25 cellular contexts compared by ENCODE assay signal in the genomic region with DNA sequence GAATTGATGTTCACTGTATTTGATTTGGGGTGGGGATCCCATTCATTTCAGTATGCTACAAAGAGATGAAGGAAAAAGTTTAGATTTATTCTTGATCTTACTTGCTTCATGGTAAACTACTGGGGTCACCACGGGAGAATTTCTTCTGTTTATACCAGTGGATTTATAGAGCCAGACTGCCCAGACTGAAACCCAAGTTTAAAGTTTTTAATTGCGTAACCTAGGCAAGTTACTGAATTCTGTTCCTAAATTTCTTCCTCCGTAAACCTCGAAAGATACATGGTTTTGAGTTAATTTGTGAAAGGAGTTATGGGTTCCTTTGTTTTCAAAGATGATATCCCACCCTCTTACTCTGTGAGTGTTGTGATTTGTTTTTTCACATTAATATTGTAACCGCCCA. TPM values are rescaled to one million over a fixed set of nuclear protein-coding genes. Genes with fewer than 3 reads are reported as not detected.
DNase-seq lines count a peak whose midpoint lies in the region; ATAC-seq, FAIRE-seq and TF ChIP-seq lines count a peak whose summit lies in the region.
"Had no signal": no experiment of that assay in that cellular context is flagged by ENCODE, and none has a peak within 500 bp of the region (broad histone marks: within the 10 kb centered on the region; RNA-seq: fewer than 3 reads in every experiment).

No MANE protein-coding gene starts in this region.

- no peak overlapping the region for H3K4me2 ChIP-seq in HepG2 (ENCODE audit: low read depth, low read length)
- H3K4me2 ChIP-seq: A549 had no signal

- peak overlapping the region; percentile 48 for H3K27ac ChIP-seq in HepG2 (ENCODE audit: extremely low read length, insufficient read depth, low read length)
- no peak overlapping the region for H3K27ac ChIP-seq in right lobe of liver
- H3K27ac ChIP-seq: A549, WERI-Rb-1 had no signal

- FAIRE-seq in HepG2 (lab: Jason Lieb, UNC) = no peak
- FAIRE-seq: A549, colon had no signal

- no peaks in the 10 kb centered on the region for H3K27me3 Mint-ChIP-seq in activated T-helper 17 cell treated with anti-CD3 and anti-CD28 coated beads, Interleukin-2, amount 50 U/mL, for 72 hours
- no peaks in the 10 kb centered on the region for H3K27me3 Mint-ChIP-seq in glutamatergic neuron (ENCODE audit: unreplicated experiment)
- H3K27me3 Mint-ChIP-seq in activated naive CD4-positive, alpha-beta T cell treated with anti-CD3 and anti-CD28 coated beads, Interleukin-2, amount 10 ng/mL, durations not matched to agents 7 days and 5 days = no peaks in the 10 kb centered on the region
- H3K27me3 Mint-ChIP-seq: activated CD4-positive, alpha-beta T cell treated with anti-CD3 and anti-CD28 coated beads, Interleukin-2, amount 10 ng/mL, durations not matched to agents 24 days and 14 days; activated T-cell treated with anti-CD3 and anti-CD28 coated beads, Interleukin-2, amount 50 U/mL, for 24 hours; stimulated activated naive CD8-positive, alpha-beta T cell treated with anti-CD3 and anti-CD28 coated beads, Interleukin-15, amount 100 ng/mL, for 72 hours had no signal

- CTCF ChIA-PET in HepG2 (lab: Yijun Ruan, JAX; ENCODE audit: low intra/inter-chr PET ratio, low total read pairs) = no interaction called here
- CTCF ChIA-PET in activated naive CD4-positive, alpha-beta T cell treated with anti-CD3 and anti-CD28 coated beads, Interleukin-2, amount 10 ng/mL, durations not matched to agents 7 days and 5 days (lab: Charles Lee) = no interaction called here

- H3K36me3 Mint-ChIP-seq in activated T-helper 17 cell treated with anti-CD3 and anti-CD28 coated beads, Interleukin-2, amount 50 U/mL, for 72 hours (ENCODE audit: low read depth) = peaks cover 13% of the 10 kb centered on the region
- H3K36me3 Mint-ChIP-seq in glutamatergic neuron (ENCODE audit: unreplicated experiment) = peaks cover 3% of the 10 kb centered on the region
- peaks cover 4% of the 10 kb centered on the region for H3K36me3 Mint-ChIP-seq in activated naive CD4-positive, alpha-beta T cell treated with anti-CD3 and anti-CD28 coated beads, Interleukin-2, amount 10 ng/mL, durations not matched to agents 7 days and 5 days

- peaks cover 10% of the 10 kb centered on the region for H3K4me1 Mint-ChIP-seq in activated T-helper 17 cell treated with anti-CD3 and anti-CD28 coated beads, Interleukin-2, amount 50 U/mL, for 72 hours
- peaks cover 7% of the 10 kb centered on the region for H3K4me1 Mint-ChIP-seq in glutamatergic neuron (ENCODE audit: low read depth, unreplicated experiment)
- peaks cover 8% of the 10 kb centered on the region for H3K4me1 Mint-ChIP-seq in activated naive CD4-positive, alpha-beta T cell treated with anti-CD3 and anti-CD28 coated beads, Interleukin-2, amount 10 ng/mL, durations not matched to agents 7 days and 5 days

- H3K36me3 ChIP-seq in HepG2 (replicated peaks in 1 of 2; ENCODE audit: control insufficient read depth in 1 of 2, insufficient read depth in 2 of 2, low read length in 2 of 2) = no peaks in the 10 kb centered on the region
- H3K36me3 ChIP-seq in right lobe of liver = no peaks in the 10 kb centered on the region
- H3K36me3 ChIP-seq: WERI-Rb-1 had no signal

- no peak for ATAC-seq in HepG2
- ATAC-seq in right lobe of liver = no peak
- no peak for ATAC-seq in activated T-helper 17 cell treated with anti-CD3 and anti-CD28 coated beads, Interleukin-2, amount 50 U/mL, for 72 hours (replicated peaks)
- no peak for ATAC-seq in GM21737 (IDR thresholded peaks at IDR 0.05; ENCODE audit: unreplicated experiment)
- ATAC-seq: left cardiac atrium; Panc1; stimulated activated naive CD8-positive, alpha-beta T cell treated with anti-CD3 and anti-CD28 coated beads, Interleukin-15, amount 100 ng/mL, for 72 hours had no signal

- no peaks in the 10 kb centered on the region for H3K9me3 Mint-ChIP-seq in activated T-helper 17 cell treated with anti-CD3 and anti-CD28 coated beads, Interleukin-2, amount 50 U/mL, for 72 hours
- H3K9me3 Mint-ChIP-seq in glutamatergic neuron (ENCODE audit: unreplicated experiment) = no peaks in the 10 kb centered on the region
- no peaks in the 10 kb centered on the region for H3K9me3 Mint-ChIP-seq in activated naive CD4-positive, alpha-beta T cell treated with anti-CD3 and anti-CD28 coated beads, Interleukin-2, amount 10 ng/mL, durations not matched to agents 7 days and 5 days
- H3K9me3 Mint-ChIP-seq: activated CD4-positive, alpha-beta T cell treated with anti-CD3 and anti-CD28 coated beads, Interleukin-2, amount 10 ng/mL, durations not matched to agents 24 days and 14 days; activated T-cell treated with anti-CD3 and anti-CD28 coated beads, Interleukin-2, amount 50 U/mL, for 24 hours; stimulated activated naive CD8-positive, alpha-beta T cell treated with anti-CD3 and anti-CD28 coated beads, Interleukin-15, amount 100 ng/mL, for 72 hours had no signal

- peak overlapping the region; percentile 55 for H3K4me3 Mint-ChIP-seq in activated T-helper 17 cell treated with anti-CD3 and anti-CD28 coated beads, Interleukin-2, amount 50 U/mL, for 72 hours
- no peak overlapping the region for H3K4me3 Mint-ChIP-seq in glutamatergic neuron (ENCODE audit: unreplicated experiment)
- no peak overlapping the region for H3K4me3 Mint-ChIP-seq in activated naive CD4-positive, alpha-beta T cell treated with anti-CD3 and anti-CD28 coated beads, Interleukin-2, amount 10 ng/mL, durations not matched to agents 7 days and 5 days
- H3K4me3 Mint-ChIP-seq: activated CD4-positive, alpha-beta T cell treated with anti-CD3 and anti-CD28 coated beads, Interleukin-2, amount 10 ng/mL, durations not matched to agents 24 days and 14 days; activated T-cell treated with anti-CD3 and anti-CD28 coated beads, Interleukin-2, amount 50 U/mL, for 24 hours; stimulated activated naive CD8-positive, alpha-beta T cell treated with anti-CD3 and anti-CD28 coated beads, Interleukin-15, amount 100 ng/mL, for 72 hours had no signal

- POLR2A ChIA-PET in HepG2 (lab: Yijun Ruan, JAX) = interaction anchor here (1.0 to 1.8 kb wide), 3 partner anchors 26 to 43 kb away, joined by 3 to 6 read pairs (median 3); a partner anchor contains a TSS

- peaks cover 57% of the 10 kb centered on the region for H3K4me1 ChIP-seq in HepG2 (ENCODE audit: insufficient read depth, low read length)
- H3K4me1 ChIP-seq in right lobe of liver = peaks cover 0 to 3% (median 0%) of the 10 kb centered on the region in 4 donors

- H3K4me3 ChIP-seq in HepG2 (replicated peaks in 1 of 3; ENCODE audit: insufficient read depth in 1 of 3, low read depth in 2 of 3, low read length in 3 of 3) (no peak overlapping the region), right lobe of liver (no peak overlapping the region), lower leg skin (ENCODE audit: low read depth, poor library complexity, severe bottlenecking) (no peak overlapping the region)
- H3K4me3 ChIP-seq: A549 had no signal

- no peak for TF ChIP-seq EP300 in HepG2 (IDR thresholded peaks at IDR 0.05; ENCODE audit: low read depth in 2 of 2, low read length in 2 of 2)
- TF ChIP-seq EP300 in HepG2 (CRISPR knock-in tag; IDR thresholded peaks at IDR 0.05; ENCODE audit: borderline replicate concordance) = no peak

- no peaks in the 10 kb centered on the region for H3K79me2 ChIP-seq in HepG2 (ENCODE audit: insufficient read depth, low read length)

- TF ChIP-seq CTCF in HepG2 (CRISPR knock-in tag; IDR thresholded peaks at IDR 0.05) (no peak), right lobe of liver (IDR thresholded peaks at IDR 0.05) (no peak), glutamatergic neuron (IDR thresholded peaks at IDR 0.05; ENCODE audit: partially characterized antibody, unreplicated experiment) (no peak), lower leg skin (IDR thresholded peaks at IDR 0.05) (no peak)

- H2AFZ ChIP-seq in HepG2 (ENCODE audit: low read length) = no peak overlapping the region

- in situ Hi-C loops in HepG2 (cut with HindIII; ENCODE audit: extremely low pct_ligation_motif_present, low pct_unique_long_range_greater_than_20kb) = no loop called here

- H3K9ac ChIP-seq in HepG2 (ENCODE audit: insufficient read depth, low read depth, low read length) = no peak overlapping the region

- peak overlapping the region; percentile 81 for H3K27ac Mint-ChIP-seq in activated T-helper 17 cell treated with anti-CD3 and anti-CD28 coated beads, Interleukin-2, amount 50 U/mL, for 72 hours
- peak overlapping the region; percentile 26 for H3K27ac Mint-ChIP-seq in glutamatergic neuron (ENCODE audit: unreplicated experiment)
- H3K27ac Mint-ChIP-seq in activated naive CD4-positive, alpha-beta T cell treated with anti-CD3 and anti-CD28 coated beads, Interleukin-2, amount 10 ng/mL, durations not matched to agents 7 days and 5 days = no peak overlapping the region
- H3K27ac Mint-ChIP-seq: activated CD4-positive, alpha-beta T cell treated with anti-CD3 and anti-CD28 coated beads, Interleukin-2, amount 10 ng/mL, durations not matched to agents 24 days and 14 days; stimulated activated naive CD8-positive, alpha-beta T cell treated with anti-CD3 and anti-CD28 coated beads, Interleukin-15, amount 100 ng/mL, for 72 hours had no signal

- no peaks in the 10 kb centered on the region for H3K27me3 ChIP-seq in HepG2 (ENCODE audit: control insufficient read depth in 1 of 2, insufficient read depth in 2 of 2, low read length in 2 of 2)
- no peaks in the 10 kb centered on the region for H3K27me3 ChIP-seq in right lobe of liver

- intact Hi-C loops in HepG2 (cut with micrococcal nuclease; ENCODE audit: unreplicated experiment) (no loop called here), right lobe of liver (cut with DNase I) (no loop called here), lower leg skin (cut with DNase I; ENCODE audit: low total_unique reads) (no loop called here)

- no TSS peak for BruUV-seq in HepG2 (replicated peaks; lab: Mats Ljungman, UMichigan)

- no peak for TF ChIP-seq RAD21 in HepG2 (CRISPR knock-in tag; IDR thresholded peaks at IDR 0.05)

- no peak for DNase-seq in HepG2 (ENCODE audit: low spot score)
- DNase-seq in right lobe of liver = no peak
- DNase-seq in glutamatergic neuron = no peak
- DNase-seq in activated naive CD4-positive, alpha-beta T cell treated with anti-CD3 and anti-CD28 coated beads, Interleukin-2, amount 10 ng/mL, durations not matched to agents 7 days and 5 days = no peak
- DNase-seq in lower leg skin (ENCODE audit: low spot score in 2 of 2) = no peak
- no peak for DNase-seq in C1 segment of cervical spinal cord (lab: John Stamatoyannopoulos, UW)
- DNase-seq: activated CD4-positive, alpha-beta T cell treated with anti-CD3 and anti-CD28 coated beads, Interleukin-2, amount 10 ng/mL, durations not matched to agents 24 days and 14 days; activated naive CD4-positive, alpha-beta T cell; activated T-cell treated with anti-CD3 and anti-CD28 coated beads, Interleukin-2, amount 50 U/mL, for 24 hours; effector memory CD4-positive, alpha-beta T cell; left cardiac atrium; NCI-H1092 treated with DMSO at 0.1 percent for 48 hours; NCI-H187; NCI-H524 treated with DMSO at 0.1 percent for 48 hours; NK-92 treated with Interleukin-12 subunit alpha and Interleukin-12 subunit beta, amount 100 ng/mL, for 24 hours; nucleus accumbens; SHP77; stimulated activated naive CD8-positive, alpha-beta T cell treated with anti-CD3 and anti-CD28 coated beads, Interleukin-15, amount 100 ng/mL, for 72 hours; T-helper 9 cell; WERI-Rb-1 had no signal

- H3K9me3 ChIP-seq in HepG2 (ENCODE audit: low read length) (no peaks in the 10 kb centered on the region), right lobe of liver (no peaks in the 10 kb centered on the region)
- H3K9me3 ChIP-seq: A549 had no signal

- WGBS in HepG2 (ENCODE audit: low lambda C conversion rate) = 75% methylated on average over 5 of the region's 5 CpGs
- WGBS in right lobe of liver (ENCODE audit: insufficient coverage, low coverage, low lambda C conversion rate, missing lambda C conversion rate) = 66% methylated on average over 5 of the region's 5 CpGs
- 90 to 91% methylated on average over 5 of the region's 5 CpGs for WGBS in lower leg skin, 2 donors

- no peaks in the 10 kb centered on the region for H4K20me1 ChIP-seq in HepG2 (ENCODE audit: insufficient read depth, low read length)

- TF ChIP-seq POLR2A in HepG2 (IDR thresholded peaks at IDR 0.05; ENCODE audit: insufficient read depth in 1 of 2, low read depth in 2 of 2, low read length in 2 of 2) (no peak), right lobe of liver (IDR thresholded peaks at IDR 0.05) (no peak), lower leg skin (IDR thresholded peaks at IDR 0.05) (no peak)

RNA-seq across cellular contexts. Expression of a gene that starts 26.4 kb away (rescaled TPM):
- total RNA-seq in HepG2 (2016; rRNA removed; fragmentation: Illumina TruSeq; extraction: Trizol) (9.8 and 28.5 TPM in 2 replicates), right lobe of liver (10 to 100 TPM in 5 of 6 experiments, 1 to 10 TPM in 1; 8.5 to 29.7 (median 14.9) TPM), glutamatergic neuron (ENCODE audit: unreplicated experiment) (37.0 TPM), lower leg skin (10 to 100 TPM; 25.5 to 93.4 (median 40.7) TPM)
- total RNA-seq in HepG2 (2016; cell fraction: cytosol; rRNA removed; fragmentation: Illumina TruSeq; extraction: Trizol; ENCODE audit: low read depth) = 7.4 and 8.4 TPM in 2 replicates
- 9.8 and 25.0 TPM in 2 replicates for total RNA-seq in HepG2 (2016; cell fraction: insoluble cytoplasmic fraction; rRNA removed; fragmentation: Illumina TruSeq; extraction: Trizol)
- total RNA-seq in HepG2 (2016; cell fraction: membrane; rRNA removed; fragmentation: Illumina TruSeq; extraction: Trizol) = 8.9 and 10.6 TPM in 2 replicates
- total RNA-seq in HepG2 (2016; cell fraction: nucleus; rRNA removed; fragmentation: Illumina TruSeq; extraction: Trizol) = 39.8 and 46.5 TPM in 2 replicates
- polyA plus RNA-seq in HepG2 (2011; rRNA removed) = 63.8 and 89.6 TPM in 2 replicates
- 27.7 and 28.2 TPM in 2 replicates for polyA plus RNA-seq in HepG2 (2011; cell fraction: cytosol; rRNA removed)
- 389 and 455 TPM in 2 replicates for polyA plus RNA-seq in HepG2 (2011; cell fraction: nucleus; rRNA removed)
- polyA plus RNA-seq in HepG2 (2012) = 42.2 and 50.5 TPM in 2 replicates
- polyA plus RNA-seq in HepG2 (2016; cell fraction: cytosol; fragmentation: Illumina TruSeq; extraction: Trizol; ENCODE audit: low read depth) = 3.6 and 3.9 TPM in 2 replicates
- 9.6 and 11.6 TPM in 2 replicates for polyA plus RNA-seq in HepG2 (2016; cell fraction: insoluble cytoplasmic fraction; fragmentation: Illumina TruSeq; extraction: Trizol; ENCODE audit: low read depth)
- 4.3 and 5.4 TPM in 2 replicates for polyA plus RNA-seq in HepG2 (2016; cell fraction: membrane; fragmentation: Illumina TruSeq; extraction: Trizol; ENCODE audit: low read depth)
- 49.3 and 55.4 TPM in 2 replicates for polyA plus RNA-seq in HepG2 (2016; cell fraction: nucleus; fragmentation: Illumina TruSeq; extraction: Trizol; ENCODE audit: insufficient read depth, low read depth)
- polyA minus RNA-seq in HepG2 (2011; rRNA and poly(A)+ RNA removed; ENCODE audit: low replicate concordance) = 28.9 and 42.8 TPM in 2 replicates
- 9.2 and 9.4 TPM in 2 replicates for polyA minus RNA-seq in HepG2 (2011; cell fraction: cytosol; rRNA and poly(A)+ RNA removed)
- 78.7 and 99.5 TPM in 2 replicates for polyA minus RNA-seq in HepG2 (2011; cell fraction: nucleus; rRNA and poly(A)+ RNA removed)
- total RNA-seq in activated T-helper 17 cell treated with anti-CD3 and anti-CD28 coated beads, Interleukin-2, amount 50 U/mL, for 72 hours = 10 to 100 TPM; 35.5 to 38.7 TPM

RNA-seq across cellular contexts. Expression of a gene that starts 28.1 kb away (rescaled TPM):
- total RNA-seq in HepG2 (2016; rRNA removed; fragmentation: Illumina TruSeq; extraction: Trizol) (57.0 and 80.4 TPM in 2 replicates), right lobe of liver (10 to 100 TPM; 52.6 to 76.8 (median 65.1) TPM), glutamatergic neuron (ENCODE audit: unreplicated experiment) (152 TPM), lower leg skin (100 to 1,000 TPM in 3 of 4 donors, 10 to 100 TPM in 1; 84.2 to 161 (median 115) TPM)
- total RNA-seq in HepG2 (2016; cell fraction: cytosol; rRNA removed; fragmentation: Illumina TruSeq; extraction: Trizol; ENCODE audit: low read depth) = 22.7 and 28.3 TPM in 2 replicates
- 55.2 and 73.8 TPM in 2 replicates for total RNA-seq in HepG2 (2016; cell fraction: insoluble cytoplasmic fraction; rRNA removed; fragmentation: Illumina TruSeq; extraction: Trizol)
- 34.0 and 36.2 TPM in 2 replicates for total RNA-seq in HepG2 (2016; cell fraction: membrane; rRNA removed; fragmentation: Illumina TruSeq; extraction: Trizol)
- 89.2 and 101 TPM in 2 replicates for total RNA-seq in HepG2 (2016; cell fraction: nucleus; rRNA removed; fragmentation: Illumina TruSeq; extraction: Trizol)
- 65.5 and 71.7 TPM in 2 replicates for polyA plus RNA-seq in HepG2 (2011; rRNA removed)
- 55.8 and 62.9 TPM in 2 replicates for polyA plus RNA-seq in HepG2 (2011; cell fraction: cytosol; rRNA removed)
- polyA plus RNA-seq in HepG2 (2011; cell fraction: nucleus; rRNA removed) = 116 and 122 TPM in 2 replicates
- polyA plus RNA-seq in HepG2 (2012) = 42.3 and 47.6 TPM in 2 replicates
- 3.8 and 4.9 TPM in 2 replicates for polyA plus RNA-seq in HepG2 (2016; cell fraction: cytosol; fragmentation: Illumina TruSeq; extraction: Trizol; ENCODE audit: low read depth)
- 80.6 and 82.5 TPM in 2 replicates for polyA plus RNA-seq in HepG2 (2016; cell fraction: insoluble cytoplasmic fraction; fragmentation: Illumina TruSeq; extraction: Trizol; ENCODE audit: low read depth)
- polyA plus RNA-seq in HepG2 (2016; cell fraction: membrane; fragmentation: Illumina TruSeq; extraction: Trizol; ENCODE audit: low read depth) = 11.3 TPM in 2 replicates
- 85.3 and 89.2 TPM in 2 replicates for polyA plus RNA-seq in HepG2 (2016; cell fraction: nucleus; fragmentation: Illumina TruSeq; extraction: Trizol; ENCODE audit: insufficient read depth, low read depth)
- polyA minus RNA-seq in HepG2 (2011; rRNA and poly(A)+ RNA removed; ENCODE audit: low replicate concordance) = 273 and 332 TPM in 2 replicates
- polyA minus RNA-seq in HepG2 (2011; cell fraction: cytosol; rRNA and poly(A)+ RNA removed) = 62.3 and 64.1 TPM in 2 replicates
- polyA minus RNA-seq in HepG2 (2011; cell fraction: nucleus; rRNA and poly(A)+ RNA removed) = 263 and 278 TPM in 2 replicates
- total RNA-seq in activated T-helper 17 cell treated with anti-CD3 and anti-CD28 coated beads, Interleukin-2, amount 50 U/mL, for 72 hours = 100 to 1,000 TPM; 112 to 144 TPM
